ENCODE assay signal across 1 cellular context in genomic region chr1:26169669-26170471, GRCh38.
TF ChIP-seq lines count a peak whose summit lies in the region.

ZNF593 (plus strand) TSS chr1:26169908; CDS start chr1:26169984, 76 bp downstream.

TF ChIP-seq in GM12878, 131 proteins besides CTCF, POLR2A, EP300 and RAD21 (continued from another document):
- TF ChIP-seq ZBTB11 (CRISPR knock-in tag; IDR thresholded peaks at IDR 0.05) (no peak), SMARCA5 (IDR thresholded peaks at IDR 0.05) (peak; percentile 93), HDAC6 (IDR thresholded peaks at IDR 0.05; ENCODE audit: unreplicated experiment) (no peak), RCOR1 (conservative IDR thresholded peaks at IDR 0.05; ENCODE audit: low read depth, low read length) (no peak), CREB1 (IDR thresholded peaks at IDR 0.05; ENCODE audit: low read depth) (peak; percentile 99), RFX5 (IDR thresholded peaks at IDR 0.05; ENCODE audit: low read depth, low read length) (peak; percentile 82; the same call in 1 of the 2 replicates), GABPA (IDR thresholded peaks at IDR 0.05; ENCODE audit: low read depth) (peak; percentile 70), NFIC (IDR thresholded peaks at IDR 0.05; ENCODE audit: low read depth, low read length) (no peak), SPI1 (IDR thresholded peaks at IDR 0.05; ENCODE audit: borderline replicate concordance, insufficient read depth, low read depth, low read length) (0 out of 2 replicates have a peak, but pooled peaks have one; percentile 4), HDGF (IDR thresholded peaks at IDR 0.05) (0 out of 2 replicates have a peak, but pooled peaks have one; percentile 44), SIN3A (IDR thresholded peaks at IDR 0.05; ENCODE audit: low read depth, low read length) (peak; percentile 90), SMAD5 (IDR thresholded peaks at IDR 0.05; ENCODE audit: low read depth) (peak; percentile 45; the same call in 1 of the 2 replicates), RELB (IDR thresholded peaks at IDR 0.05; ENCODE audit: low read depth) (no peak), POLR2AphosphoS2 (IDR thresholded peaks at IDR 0.05; ENCODE audit: low read depth, low read length) (0 out of 2 replicates have a peak, but pooled peaks have one; percentile 66), ATF2 (IDR thresholded peaks at IDR 0.05; ENCODE audit: low read length) (peak; percentile 68; the same call in 1 of the 2 replicates), PML (IDR thresholded peaks at IDR 0.05; ENCODE audit: low read length) (no peak; the same call in 1 of the 2 replicates), REST (IDR thresholded peaks at IDR 0.05; ENCODE audit: low read depth, low read length) (no peak), MYC (IDR thresholded peaks at IDR 0.05; ENCODE audit: insufficient read depth, insufficient read length, insufficient replicate concordance, low read length, severe bottlenecking) (peak; percentile 54), TCF7 (IDR thresholded peaks at IDR 0.05; ENCODE audit: borderline replicate concordance) (no peak), PBX3 (IDR thresholded peaks at IDR 0.05; ENCODE audit: insufficient replicate concordance, low read depth, low read length) (no peak), IKZF2 (IDR thresholded peaks at IDR 0.05) (peak; percentile 24 to 39; a peak in 1 of 4 replicates), HCFC1 (IDR thresholded peaks at IDR 0.05; ENCODE audit: low read length) (no peak), ATF7 (IDR thresholded peaks at IDR 0.05; ENCODE audit: low read depth) (peak; percentile 99), MYB (IDR thresholded peaks at IDR 0.05; ENCODE audit: borderline replicate concordance, low read depth, low read length) (no peak), FOXM1 (IDR thresholded peaks at IDR 0.05; ENCODE audit: low read depth, low read length) (no peak), SRF (IDR thresholded peaks at IDR 0.05; ENCODE audit: low read depth in 2 of 2, low read length in 2 of 2) (0 out of 4 replicates have a peak, but pooled peaks of 1 of the 2 experiments have one; percentile 41), MXI1 (IDR thresholded peaks at IDR 0.05; ENCODE audit: low read depth, low read length) (peak; percentile 97), TARDBP (IDR thresholded peaks at IDR 0.05; ENCODE audit: borderline replicate concordance) (peak; percentile 31; the same call in 1 of the 2 replicates), ELK1 (IDR thresholded peaks at IDR 0.05; ENCODE audit: low read depth, low read length) (peak; percentile 92), NRF1 (conservative IDR thresholded peaks at IDR 0.05; ENCODE audit: low read depth, low read length) (no peak), ZNF687 (IDR thresholded peaks at IDR 0.05) (peak; percentile 87), MLLT1 (IDR thresholded peaks at IDR 0.05) (no peak), TAF1 (IDR thresholded peaks at IDR 0.05; ENCODE audit: borderline replicate concordance, low read depth, low read length) (0 out of 2 replicates have a peak, but pooled peaks have one; percentile 25), CHD4 (IDR thresholded peaks at IDR 0.05) (no peak), POLR2AphosphoS5 (IDR thresholded peaks at IDR 0.05; ENCODE audit: low read length) (peak; percentile 80; the same call in 1 of the 2 replicates), E4F1 (IDR thresholded peaks at IDR 0.05; ENCODE audit: borderline replicate concordance, partially characterized antibody) (peak; percentile 76), SMC3 (IDR thresholded peaks at IDR 0.05; ENCODE audit: borderline replicate concordance, low read length) (peak; percentile 78), TBL1XR1 (IDR thresholded peaks at IDR 0.05; ENCODE audit: low read depth, low read length) (0 out of 2 replicates have a peak, but pooled peaks have one; percentile 41)
TF ChIP-seq in GM12878: peak in this region for 58.
